In the genomic region with DNA sequence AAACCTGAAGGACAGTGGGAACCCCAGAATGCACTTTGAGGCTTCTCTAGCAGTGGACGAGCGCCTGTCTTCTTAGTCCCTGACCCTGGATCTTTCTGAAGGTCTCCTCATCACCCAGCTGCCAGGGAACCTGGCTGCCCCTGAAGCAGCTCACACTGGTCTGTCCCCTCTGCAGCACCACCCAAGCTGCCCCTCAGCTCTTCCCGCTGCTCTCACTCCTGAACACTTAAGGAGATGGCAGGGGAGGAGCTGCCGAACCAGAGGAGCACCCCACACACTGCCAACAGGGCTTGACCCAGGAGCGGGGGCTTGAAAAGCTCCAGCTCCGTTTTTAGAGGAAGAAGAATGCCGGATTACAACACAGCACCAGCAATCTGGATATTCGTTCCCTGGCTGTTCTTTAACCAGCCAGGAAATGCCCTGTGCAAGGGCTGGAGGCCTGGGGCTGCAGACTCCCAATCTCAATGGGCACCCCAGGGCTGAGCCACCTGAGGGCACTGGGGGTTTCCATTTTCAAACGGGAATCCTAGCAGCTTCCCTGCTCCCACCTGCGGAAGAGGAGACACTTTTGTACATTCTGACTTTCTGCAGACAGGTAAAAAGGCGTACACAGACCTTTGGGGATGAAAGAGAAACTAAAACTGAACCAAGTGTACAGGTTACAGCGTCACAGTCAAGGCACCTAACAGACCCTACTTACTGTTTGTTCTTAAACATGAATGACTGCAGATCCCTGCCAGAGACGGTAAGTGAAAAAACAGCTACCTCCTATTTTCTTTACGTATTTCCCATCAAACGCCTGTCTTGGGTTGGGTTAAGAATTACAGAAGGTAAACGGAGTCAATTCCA, we compare ENCODE assay signal across 20 cellular contexts. TPM values are rescaled to one million over a fixed set of nuclear protein-coding genes. Genes with fewer than 3 reads are reported as not detected.
DNase-seq lines count a peak whose midpoint lies in the region; ATAC-seq, FAIRE-seq and TF ChIP-seq lines count a peak whose summit lies in the region.
"Had no signal": no experiment of that assay in that cellular context is flagged by ENCODE, and none has a peak within 500 bp of the region (broad histone marks: within the 10 kb centered on the region; RNA-seq: fewer than 3 reads in every experiment).

No MANE protein-coding gene starts in this region.

- no peak overlapping the region for H2AFZ ChIP-seq in HepG2 (ENCODE audit: low read length)

- no peak for FAIRE-seq in HepG2 (lab: Jason Lieb, UNC)
- no peak for FAIRE-seq in small intestine (lab: Jason Lieb, UNC)
- no peak for FAIRE-seq in GM12891 (lab: Jason Lieb, UNC)

- H3K79me2 ChIP-seq in HepG2 (ENCODE audit: insufficient read depth, low read length): no peaks in the 10 kb centered on the region

- H3K4me3 ChIP-seq in HepG2 (replicated peaks in 1 of 3; ENCODE audit: insufficient read depth in 1 of 3, low read depth in 2 of 3, low read length in 3 of 3): peak overlapping the region; percentile 19 to 50 (median 49)
- peak overlapping the region in 1 of 2 donors; percentile 54 for H3K4me3 ChIP-seq in small intestine (ENCODE audit: low read depth in 1 of 2, low read length in 2 of 2)
- H3K4me3 ChIP-seq: ovary had no signal

- H3K9me3 Mint-ChIP-seq in WTC11: no peaks in the 10 kb centered on the region
- H3K9me3 Mint-ChIP-seq: CD8-positive, alpha-beta T cell had no signal

- no peak overlapping the region for H3K9ac ChIP-seq in HepG2 (ENCODE audit: insufficient read depth, low read depth, low read length)
- H3K9ac ChIP-seq: SK-N-SH had no signal

- no peaks in the 10 kb centered on the region for H3K27me3 Mint-ChIP-seq in WTC11 (ENCODE audit: low read depth)

- intact Hi-C loops in HepG2 (cut with micrococcal nuclease; ENCODE audit: unreplicated experiment): no loop called here

- H3K36me3 Mint-ChIP-seq in WTC11: peaks cover 4% of the 10 kb centered on the region
- H3K36me3 Mint-ChIP-seq: CD8-positive, alpha-beta T cell had no signal

- POLR2A ChIA-PET in WTC11 (lab: Charles Lee) (no interaction called here), HepG2 (lab: Yijun Ruan, JAX) (no interaction called here)

- DNase-seq in WTC11 (ENCODE audit: low spot score) (no peak), HepG2 (ENCODE audit: low spot score) (no peak), small intestine (peak; percentile 74), NCI-H2171 treated with DMSO at 0.1 percent for 48 hours (lab: John Stamatoyannopoulos, UW) (no peak), GM12891 (ENCODE audit: insufficient read length, low spot score) (no peak)
- DNase-seq: activated CD4-positive, alpha-beta T cell treated with anti-CD3 and anti-CD28 coated beads for 36 hours; activated effector memory CD4-positive, alpha-beta T cell treated with anti-CD3 and anti-CD28 coated beads, Interleukin-2, amount 50 U/mL, for 16 hours; amygdala; central memory CD4-positive, alpha-beta T cell; effector memory CD4-positive, alpha-beta T cell; islet precursor cell; NCI-H1694; ovary; SK-N-SH; stimulated activated CD4-positive, alpha-beta T cell treated with anti-CD3 and anti-CD28 coated beads, Interleukin-2, amount 100 ng/mL, for 24 hours; T-helper 9 cell had no signal

- WGBS in HepG2 (ENCODE audit: low lambda C conversion rate): 10% methylated on average over 12 of the region's 16 CpGs
- 19 to 61% (median 41%) methylated on average over 16 of the region's 16 CpGs for WGBS in small intestine, 3 donors

- H3K4me3 Mint-ChIP-seq in WTC11: no peak overlapping the region
- H3K4me3 Mint-ChIP-seq: activated CD4-positive, alpha-beta T cell treated with anti-CD3 and anti-CD28 coated beads for 36 hours; CD8-positive, alpha-beta T cell had no signal

- TF ChIP-seq POLR2A in HepG2 (IDR thresholded peaks at IDR 0.05; ENCODE audit: insufficient read depth in 1 of 2, low read depth in 2 of 2, low read length in 2 of 2): no peak
- TF ChIP-seq POLR2A in GM12891 (IDR thresholded peaks at IDR 0.05; ENCODE audit: low read depth, low read length): no peak

- H3K9me3 ChIP-seq in HepG2 (ENCODE audit: low read length): no peaks in the 10 kb centered on the region
- H3K9me3 ChIP-seq in small intestine (ENCODE audit: control insufficient read depth, low read depth): no peaks in the 10 kb centered on the region
- H3K9me3 ChIP-seq: ovary, SK-N-SH had no signal

- H3K36me3 ChIP-seq in HepG2 (replicated peaks in 1 of 2; ENCODE audit: control insufficient read depth in 1 of 2, insufficient read depth in 2 of 2, low read length in 2 of 2) (no peaks in the 10 kb centered on the region), small intestine (ENCODE audit: control insufficient read depth in 2 of 2, insufficient read depth in 2 of 2, low read length in 2 of 2) (peaks cover 0 to 4% of the 10 kb centered on the region in 2 donors)
- H3K36me3 ChIP-seq: ovary had no signal

- ATAC-seq in GM19324 (IDR thresholded peaks at IDR 0.05; ENCODE audit: low FRiP score, unreplicated experiment) (peak; percentile 62), WTC11 (peak; percentile 57), HepG2 (peak; percentile 93), GM19397 (IDR thresholded peaks at IDR 0.05; ENCODE audit: unreplicated experiment) (no peak), GM19035 (IDR thresholded peaks at IDR 0.05; ENCODE audit: unreplicated experiment) (no peak)
- ATAC-seq: activated CD4-positive, alpha-beta T cell treated with anti-CD3 and anti-CD28 coated beads for 36 hours; CD8-positive, alpha-beta T cell had no signal

- in situ Hi-C loops in HepG2 (cut with HindIII; ENCODE audit: extremely low pct_ligation_motif_present, low pct_unique_long_range_greater_than_20kb): no loop called here

- peak overlapping the region; percentile 71; the same call in 1 of the 2 replicates for H3K27ac Mint-ChIP-seq in WTC11
- H3K27ac Mint-ChIP-seq: activated CD4-positive, alpha-beta T cell treated with anti-CD3 and anti-CD28 coated beads for 36 hours; CD8-positive, alpha-beta T cell had no signal

- TF ChIP-seq EP300 in HepG2 (IDR thresholded peaks at IDR 0.05; ENCODE audit: low read depth in 2 of 2, low read length in 2 of 2): no peak
- TF ChIP-seq EP300 in HepG2 (CRISPR knock-in tag; IDR thresholded peaks at IDR 0.05; ENCODE audit: borderline replicate concordance): no peak

- H4K20me1 ChIP-seq in HepG2 (ENCODE audit: insufficient read depth, low read length): 0 out of 2 replicates have a peak, but pooled peaks cover 4% of the 10 kb centered on the region

- peaks cover 13% of the 10 kb centered on the region; the same call in 1 of the 2 replicates for H3K4me1 ChIP-seq in HepG2 (ENCODE audit: insufficient read depth, low read length)
- H3K4me1 ChIP-seq in small intestine (ENCODE audit: control insufficient read depth in 2 of 2, insufficient read depth in 1 of 2, low read depth in 1 of 2, low read length in 1 of 2): no peaks in the 10 kb centered on the region

- H3K27me3 ChIP-seq in HepG2 (ENCODE audit: control insufficient read depth in 1 of 2, insufficient read depth in 2 of 2, low read length in 2 of 2) (peaks cover 16 to 56% of the 10 kb centered on the region in 2 experiments; a peak in 4 of 5 replicates), small intestine (ENCODE audit: control insufficient read depth in 2 of 2, insufficient read depth in 2 of 2, low read length in 2 of 2) (no peaks in the 10 kb centered on the region)
- H3K27me3 ChIP-seq: ovary had no signal

- BruUV-seq in HepG2 (replicated peaks; lab: Mats Ljungman, UMichigan): no TSS peak

- peak overlapping the region; percentile 58 for H3K4me2 ChIP-seq in HepG2 (ENCODE audit: low read depth, low read length)
- H3K4me2 ChIP-seq: SK-N-SH had no signal

- CTCF ChIA-PET in WTC11 (lab: Charles Lee) (interaction anchor here (2.1 kb wide), 1 partner anchor 139 kb away, joined by 6 read pairs; no protein-coding TSS in a partner anchor), HepG2 (lab: Yijun Ruan, JAX; ENCODE audit: low intra/inter-chr PET ratio, low total read pairs) (no interaction called here)

- peaks cover 37% of the 10 kb centered on the region for H3K4me1 Mint-ChIP-seq in WTC11
- H3K4me1 Mint-ChIP-seq: activated CD4-positive, alpha-beta T cell treated with anti-CD3 and anti-CD28 coated beads for 36 hours had no signal

- no peak for TF ChIP-seq RAD21 in HepG2 (CRISPR knock-in tag; IDR thresholded peaks at IDR 0.05)

- TF ChIP-seq CTCF in WTC11 (IDR thresholded peaks at IDR 0.05) (no peak), HepG2 (CRISPR knock-in tag; IDR thresholded peaks at IDR 0.05) (no peak)

- H3K27ac ChIP-seq in HepG2 (ENCODE audit: extremely low read length, insufficient read depth, low read length) (no peak overlapping the region), small intestine (ENCODE audit: low read depth in 1 of 2, low read length in 1 of 2) (peak overlapping the region; percentile 22 to 78)
- H3K27ac ChIP-seq: ovary had no signal

TF ChIP-seq in WTC11, 78 proteins besides CTCF, POLR2A, EP300 and RAD21 (continues in another document):
- TF ChIP-seq ZNF416 (CRISPR knock-in tag; IDR thresholded peaks at IDR 0.05): no peak

TF ChIP-seq in GM12891, 5 proteins besides CTCF, POLR2A, EP300 and RAD21 (continues in another document):
- no peak for TF ChIP-seq PAX5 (IDR thresholded peaks at IDR 0.05; ENCODE audit: insufficient read depth, low read length, severe bottlenecking)

RNA-seq across cellular contexts. Expression of a gene that starts 36.3 kb away (rescaled TPM):
- total RNA-seq in WTC11 (2021) (75.1 to 81.8 TPM (median 77.3 TPM) in 3 replicates), HepG2 (2016; rRNA removed; fragmentation: Illumina TruSeq; extraction: Trizol) (0.20 and 0.31 TPM in 2 replicates)
- not detected in 2 replicates for total RNA-seq in HepG2 (2016; cell fraction: cytosol; rRNA removed; fragmentation: Illumina TruSeq; extraction: Trizol; ENCODE audit: low read depth)
- total RNA-seq in HepG2 (2016; cell fraction: insoluble cytoplasmic fraction; rRNA removed; fragmentation: Illumina TruSeq; extraction: Trizol): 0.18 and 0.22 TPM in 2 replicates
- 0.14 TPM in 1 of 2 replicates, not detected in the other for total RNA-seq in HepG2 (2016; cell fraction: membrane; rRNA removed; fragmentation: Illumina TruSeq; extraction: Trizol)
- 0.25 and 0.28 TPM in 2 replicates for total RNA-seq in HepG2 (2016; cell fraction: nucleus; rRNA removed; fragmentation: Illumina TruSeq; extraction: Trizol)
- polyA plus RNA-seq in HepG2 (2011; rRNA removed) (0.30 TPM in 2 replicates), small intestine (100 to 1,000 TPM in 1 of 3 donors, 10 to 100 TPM in 2; 17.8 to 318 (median 22.6) TPM)
- 0.24 TPM in 2 replicates for polyA plus RNA-seq in HepG2 (2011; cell fraction: cytosol; rRNA removed)
- polyA plus RNA-seq in HepG2 (2011; cell fraction: nucleus; rRNA removed): 0.38 and 0.71 TPM in 2 replicates
- polyA plus RNA-seq in HepG2 (2012): 2.2 and 2.9 TPM in 2 replicates
- not detected in 2 replicates for polyA plus RNA-seq in HepG2 (2016; cell fraction: cytosol; fragmentation: Illumina TruSeq; extraction: Trizol; ENCODE audit: low read depth)
- polyA plus RNA-seq in HepG2 (2016; cell fraction: insoluble cytoplasmic fraction; fragmentation: Illumina TruSeq; extraction: Trizol; ENCODE audit: low read depth): 0.13 and 0.36 TPM in 2 replicates
- polyA plus RNA-seq in HepG2 (2016; cell fraction: membrane; fragmentation: Illumina TruSeq; extraction: Trizol; ENCODE audit: low read depth): 0.15 and 0.21 TPM in 2 replicates
- polyA plus RNA-seq in HepG2 (2016; cell fraction: nucleus; fragmentation: Illumina TruSeq; extraction: Trizol; ENCODE audit: insufficient read depth, low read depth): 0.81 and 1.0 TPM in 2 replicates
- polyA minus RNA-seq in HepG2 (2011; rRNA and poly(A)+ RNA removed; ENCODE audit: low replicate concordance): 29.7 TPM in 1 of 2 replicates, not detected in the other
- polyA minus RNA-seq in HepG2 (2011; cell fraction: cytosol; rRNA and poly(A)+ RNA removed): 0.79 and 1.2 TPM in 2 replicates
- 0.52 and 0.75 TPM in 2 replicates for polyA minus RNA-seq in HepG2 (2011; cell fraction: nucleus; rRNA and poly(A)+ RNA removed)
- polyA plus RNA-seq in GM12891 (2012; ENCODE audit: low read depth, missing spikeins): 14.5 TPM

Comparison
In these comparisons a context has a peak if more than half of its experiments do, and no peak if none do; other contexts are left out.
1. ATAC-seq: peak in GM19324 (single experiment), WTC11 (single experiment) and HepG2 (single experiment); none in GM19397 (single experiment) and GM19035 (single experiment).
2. RNA of a gene that starts 36.3 kb away (total RNA-seq): 75.1 to 81.8 TPM in WTC11; 0.14 to 0.31 TPM in HepG2; every median in the first group is over 10 times any median in the second.